In genomic region chr19:2619076-2619475, GRCh38 we compare ENCODE assay signal across 11 cellular contexts.
DNase-seq lines count a peak whose midpoint lies in the region; ATAC-seq and TF ChIP-seq lines count a peak whose summit lies in the region.
"Had no signal": no experiment of that assay in that cellular context is flagged by ENCODE, and none has a peak within 500 bp of the region (broad histone marks: within the 10 kb centered on the region; RNA-seq: fewer than 3 reads in every experiment).

No MANE protein-coding gene starts in this region.

- intact Hi-C loops in activated CD4-positive, alpha-beta T cell treated with anti-CD3 and anti-CD28 coated beads, Interleukin-2, amount 10 ng/mL, durations not matched to agents 24 days and 14 days (cut with micrococcal nuclease): loop anchor here (10.0 kb wide), 1 partner anchor 464 kb away; the partner anchor contains the start of gene AP3D1
- intact Hi-C loops in dendritic cell treated with granulocyte-macrophage colony-stimulating factor and Interleukin-4, amounts not matched to agents 40 ng/mL and 50 ng/mL, for 4 days (cut with micrococcal nuclease): loop anchor here (10.0 kb wide), 1 partner anchor 344 kb away; no protein-coding TSS in a partner anchor

- H3K9me3 Mint-ChIP-seq in activated CD4-positive, alpha-beta T cell treated with anti-CD3 and anti-CD28 coated beads, Interleukin-2, amount 10 ng/mL, durations not matched to agents 24 days and 14 days: peaks cover 3% of the 10 kb centered on the region
- peaks cover 13% of the 10 kb centered on the region for H3K9me3 Mint-ChIP-seq in dendritic cell treated with granulocyte-macrophage colony-stimulating factor and Interleukin-4, amounts not matched to agents 40 ng/mL and 50 ng/mL, for 4 days
- H3K9me3 Mint-ChIP-seq in stimulated activated effector memory CD8-positive, alpha-beta T cell treated with anti-CD3 and anti-CD28 coated beads, Interleukin-12 subunit alpha, Interleukin-12 subunit beta, amount 100 ng/mL, for 72 hours: no peaks in the 10 kb centered on the region

- H3K27ac ChIP-seq in OCI-LY3 (ENCODE audit: low read length): no peak overlapping the region
- H3K27ac ChIP-seq: foreskin keratinocyte had no signal

- H3K4me2 ChIP-seq in OCI-LY3 (ENCODE audit: low read length): peak overlapping the region; percentile 74

- peak overlapping the region; percentile 81 for H3K4me3 Mint-ChIP-seq in activated CD4-positive, alpha-beta T cell treated with anti-CD3 and anti-CD28 coated beads, Interleukin-2, amount 10 ng/mL, durations not matched to agents 24 days and 14 days
- H3K4me3 Mint-ChIP-seq in dendritic cell treated with granulocyte-macrophage colony-stimulating factor and Interleukin-4, amounts not matched to agents 40 ng/mL and 50 ng/mL, for 4 days: no peak overlapping the region
- peak overlapping the region; percentile 82 for H3K4me3 Mint-ChIP-seq in stimulated activated effector memory CD8-positive, alpha-beta T cell treated with anti-CD3 and anti-CD28 coated beads, Interleukin-12 subunit alpha, Interleukin-12 subunit beta, amount 100 ng/mL, for 72 hours

- ATAC-seq in stimulated activated effector memory CD8-positive, alpha-beta T cell treated with anti-CD3 and anti-CD28 coated beads, Interleukin-12 subunit alpha, Interleukin-12 subunit beta, amount 100 ng/mL, for 72 hours: no peak
- ATAC-seq in GM18505 (IDR thresholded peaks at IDR 0.05; ENCODE audit: unreplicated experiment): no peak

- peaks cover 63% of the 10 kb centered on the region for H3K4me1 ChIP-seq in OCI-LY3 (ENCODE audit: low read length)

- H3K36me3 ChIP-seq in OCI-LY3 (replicated peaks; ENCODE audit: low read depth, low read length): peaks cover 4% of the 10 kb centered on the region
- H3K36me3 ChIP-seq: thoracic aorta had no signal

- H2AFZ ChIP-seq in OCI-LY3 (ENCODE audit: low read depth, low read length): no peak overlapping the region

- H3K27ac Mint-ChIP-seq in activated CD4-positive, alpha-beta T cell treated with anti-CD3 and anti-CD28 coated beads, Interleukin-2, amount 10 ng/mL, durations not matched to agents 24 days and 14 days: peak overlapping the region; percentile 97
- peak overlapping the region; percentile 92 for H3K27ac Mint-ChIP-seq in dendritic cell treated with granulocyte-macrophage colony-stimulating factor and Interleukin-4, amounts not matched to agents 40 ng/mL and 50 ng/mL, for 4 days
- peak overlapping the region; percentile 94 for H3K27ac Mint-ChIP-seq in stimulated activated effector memory CD8-positive, alpha-beta T cell treated with anti-CD3 and anti-CD28 coated beads, Interleukin-12 subunit alpha, Interleukin-12 subunit beta, amount 100 ng/mL, for 72 hours

- peaks cover 3% of the 10 kb centered on the region for H3K36me3 Mint-ChIP-seq in activated CD4-positive, alpha-beta T cell treated with anti-CD3 and anti-CD28 coated beads, Interleukin-2, amount 10 ng/mL, durations not matched to agents 24 days and 14 days (ENCODE audit: low read depth)
- H3K36me3 Mint-ChIP-seq in dendritic cell treated with granulocyte-macrophage colony-stimulating factor and Interleukin-4, amounts not matched to agents 40 ng/mL and 50 ng/mL, for 4 days (ENCODE audit: low read depth): peaks cover 14% of the 10 kb centered on the region
- H3K36me3 Mint-ChIP-seq in stimulated activated effector memory CD8-positive, alpha-beta T cell treated with anti-CD3 and anti-CD28 coated beads, Interleukin-12 subunit alpha, Interleukin-12 subunit beta, amount 100 ng/mL, for 72 hours: peaks cover 30% of the 10 kb centered on the region

- 0 out of 2 replicates have a peak, but pooled peaks cover 9% of the 10 kb centered on the region for H3K9me3 ChIP-seq in OCI-LY3 (ENCODE audit: insufficient read depth, low read length)
- H3K9me3 ChIP-seq: thoracic aorta had no signal

- H3K27me3 Mint-ChIP-seq in activated CD4-positive, alpha-beta T cell treated with anti-CD3 and anti-CD28 coated beads, Interleukin-2, amount 10 ng/mL, durations not matched to agents 24 days and 14 days: no peaks in the 10 kb centered on the region
- H3K27me3 Mint-ChIP-seq in dendritic cell treated with granulocyte-macrophage colony-stimulating factor and Interleukin-4, amounts not matched to agents 40 ng/mL and 50 ng/mL, for 4 days: peaks cover 9% of the 10 kb centered on the region

- no peak for DNase-seq in activated CD4-positive, alpha-beta T cell treated with anti-CD3 and anti-CD28 coated beads, Interleukin-2, amount 10 ng/mL, durations not matched to agents 24 days and 14 days
- DNase-seq in activated CD4-positive, alpha-beta T cell treated with anti-CD3 and anti-CD28 coated beads for 4 hours: no peak
- DNase-seq in stimulated activated effector memory CD8-positive, alpha-beta T cell treated with anti-CD3 and anti-CD28 coated beads, Interleukin-12 subunit alpha, Interleukin-12 subunit beta, amount 100 ng/mL, for 72 hours (ENCODE audit: low spot score in 2 of 2): no peak
- DNase-seq in stimulated activated naive CD4-positive, alpha-beta T cell treated with Interleukin-2 at 50 U/mL for 16 hours (lab: John Stamatoyannopoulos, UW): no peak
- DNase-seq in NCI-H526 (lab: John Stamatoyannopoulos, UW): no peak
- DNase-seq: NCI-H1092 had no signal

- H3K4me1 Mint-ChIP-seq in activated CD4-positive, alpha-beta T cell treated with anti-CD3 and anti-CD28 coated beads, Interleukin-2, amount 10 ng/mL, durations not matched to agents 24 days and 14 days: peaks cover 54% of the 10 kb centered on the region
- peaks cover 71% of the 10 kb centered on the region for H3K4me1 Mint-ChIP-seq in dendritic cell treated with granulocyte-macrophage colony-stimulating factor and Interleukin-4, amounts not matched to agents 40 ng/mL and 50 ng/mL, for 4 days (ENCODE audit: low read depth)
- H3K4me1 Mint-ChIP-seq in stimulated activated effector memory CD8-positive, alpha-beta T cell treated with anti-CD3 and anti-CD28 coated beads, Interleukin-12 subunit alpha, Interleukin-12 subunit beta, amount 100 ng/mL, for 72 hours: peaks cover 63% of the 10 kb centered on the region

- no peak for TF ChIP-seq CTCF in OCI-LY3 (IDR thresholded peaks at IDR 0.05; ENCODE audit: low read depth, low read length)

- TF ChIP-seq POLR2A in GM18505 (IDR thresholded peaks at IDR 0.05; ENCODE audit: borderline replicate concordance, extremely low read depth, insufficient read depth, insufficient read length): no peak

- 0 out of 2 replicates have a peak overlapping the region, but pooled peaks have one; percentile 43 for H3K9ac ChIP-seq in OCI-LY3 (ENCODE audit: low read length)

- peak overlapping the region; percentile 42; the same call in 1 of the 2 replicates for H3K4me3 ChIP-seq in OCI-LY3 (ENCODE audit: low read length)
- H3K4me3 ChIP-seq: thoracic aorta had no signal

- H3K27me3 ChIP-seq in OCI-LY3 (ENCODE audit: low read depth, low read length): peaks cover 10% of the 10 kb centered on the region
- H3K27me3 ChIP-seq: foreskin keratinocyte had no signal

- no peaks in the 10 kb centered on the region for H4K20me1 ChIP-seq in OCI-LY3 (ENCODE audit: insufficient read depth, low read length)

- no peaks in the 10 kb centered on the region for H3K79me2 ChIP-seq in OCI-LY3 (ENCODE audit: low read length)
